8 cellular contexts compared by ENCODE assay signal in genomic region chr11:43504316-43504950, GRCh38.
DNase-seq lines count a peak whose midpoint lies in the region; ATAC-seq and TF ChIP-seq lines count a peak whose summit lies in the region.

No MANE protein-coding gene starts in this region.

- H3K4me1 Mint-ChIP-seq in activated naive CD4-positive, alpha-beta T cell treated with anti-CD3 and anti-CD28 coated beads for 36 hours (ENCODE audit: low read depth): no peaks in the 10 kb centered on the region
- H3K4me1 Mint-ChIP-seq in activated naive CD4-positive, alpha-beta T cell treated with anti-CD3 and anti-CD28 coated beads, Interleukin-2, amount 10 ng/mL, durations not matched to agents 7 days and 5 days: peaks cover 10% of the 10 kb centered on the region
- H3K4me1 Mint-ChIP-seq in type B pancreatic cell (ENCODE audit: unreplicated experiment): peaks cover 16% of the 10 kb centered on the region
- H3K4me1 Mint-ChIP-seq in CD8-positive, alpha-beta memory T cell: no peaks in the 10 kb centered on the region

- DNase-seq in activated naive CD4-positive, alpha-beta T cell treated with anti-CD3 and anti-CD28 coated beads for 36 hours: peak; percentile 17
- no peak for DNase-seq in activated naive CD4-positive, alpha-beta T cell treated with anti-CD3 and anti-CD28 coated beads, Interleukin-2, amount 10 ng/mL, durations not matched to agents 7 days and 5 days
- peak; percentile 18 to 67 for DNase-seq in NCI-H526 (lab: John Stamatoyannopoulos, UW)
- DNase-seq in esophagus muscularis mucosa (ENCODE audit: extremely low spot score): peak; percentile 90
- DNase-seq in type B pancreatic cell (ENCODE audit: extremely low spot score, unreplicated experiment): no peak
- DNase-seq in CD8-positive, alpha-beta memory T cell: no peak
- no peak for DNase-seq in esophagus squamous epithelium (lab: John Stamatoyannopoulos, UW)

- no peak for TF ChIP-seq EP300 in esophagus muscularis mucosa (IDR thresholded peaks at IDR 0.05)

- H3K36me3 ChIP-seq in esophagus muscularis mucosa (no peaks in the 10 kb centered on the region), esophagus squamous epithelium (no peaks in the 10 kb centered on the region)
- H3K36me3 ChIP-seq in CD8-positive, alpha-beta memory T cell (ENCODE audit: insufficient read depth, low read length): no peaks in the 10 kb centered on the region

- H3K4me3 ChIP-seq in esophagus muscularis mucosa (no peak overlapping the region), esophagus squamous epithelium (no peak overlapping the region)
- no peak overlapping the region for H3K4me3 ChIP-seq in CD8-positive, alpha-beta memory T cell (ENCODE audit: low read length)

- H3K36me3 Mint-ChIP-seq in activated naive CD4-positive, alpha-beta T cell treated with anti-CD3 and anti-CD28 coated beads for 36 hours (ENCODE audit: low read depth): no peaks in the 10 kb centered on the region
- no peaks in the 10 kb centered on the region for H3K36me3 Mint-ChIP-seq in activated naive CD4-positive, alpha-beta T cell treated with anti-CD3 and anti-CD28 coated beads, Interleukin-2, amount 10 ng/mL, durations not matched to agents 7 days and 5 days
- H3K36me3 Mint-ChIP-seq in type B pancreatic cell: no peaks in the 10 kb centered on the region
- H3K36me3 Mint-ChIP-seq in CD8-positive, alpha-beta memory T cell: no peaks in the 10 kb centered on the region

- no peak overlapping the region for H3K4me3 Mint-ChIP-seq in activated naive CD4-positive, alpha-beta T cell treated with anti-CD3 and anti-CD28 coated beads for 36 hours
- no peak overlapping the region for H3K4me3 Mint-ChIP-seq in activated naive CD4-positive, alpha-beta T cell treated with anti-CD3 and anti-CD28 coated beads, Interleukin-2, amount 10 ng/mL, durations not matched to agents 7 days and 5 days
- no peak overlapping the region for H3K4me3 Mint-ChIP-seq in type B pancreatic cell
- no peak overlapping the region for H3K4me3 Mint-ChIP-seq in CD8-positive, alpha-beta memory T cell

- no peak overlapping the region for H3K27ac Mint-ChIP-seq in activated naive CD4-positive, alpha-beta T cell treated with anti-CD3 and anti-CD28 coated beads for 36 hours
- no peak overlapping the region for H3K27ac Mint-ChIP-seq in activated naive CD4-positive, alpha-beta T cell treated with anti-CD3 and anti-CD28 coated beads, Interleukin-2, amount 10 ng/mL, durations not matched to agents 7 days and 5 days
- H3K27ac Mint-ChIP-seq in type B pancreatic cell: no peak overlapping the region
- H3K27ac Mint-ChIP-seq in CD8-positive, alpha-beta memory T cell: no peak overlapping the region

- ATAC-seq in activated CD4-positive, CD25-positive, alpha-beta regulatory T cell treated with anti-CD3 and anti-CD28 coated beads, Interleukin-2, amount 50 U/mL, for 24 hours: no peak

- TF ChIP-seq CTCF in esophagus muscularis mucosa (IDR thresholded peaks at IDR 0.05) (peak in 1 of 3 experiments; percentile 19), type B pancreatic cell (conservative IDR thresholded peaks at IDR 0.05) (peak; percentile 73), esophagus squamous epithelium (IDR thresholded peaks at IDR 0.05) (no peak)

- H3K9me3 ChIP-seq in esophagus muscularis mucosa (no peaks in the 10 kb centered on the region), esophagus squamous epithelium (no peaks in the 10 kb centered on the region)
- no peaks in the 10 kb centered on the region for H3K9me3 ChIP-seq in CD8-positive, alpha-beta memory T cell (ENCODE audit: low read length)

- WGBS in esophagus muscularis mucosa: 86% methylated on average over 5 of the region's 7 CpGs
- 70 to 75% methylated on average over 3 to 7 of the region's 7 CpGs for WGBS in esophagus squamous epithelium, 2 donors

- TF ChIP-seq POLR2A in esophagus muscularis mucosa (IDR thresholded peaks at IDR 0.05; ENCODE audit: low read depth) (no peak), esophagus squamous epithelium (IDR thresholded peaks at IDR 0.05) (no peak)

- H3K27me3 ChIP-seq in esophagus muscularis mucosa (peaks cover 0 to 10% (median 0%) of the 10 kb centered on the region in 4 donors), esophagus squamous epithelium (no peaks in the 10 kb centered on the region)
- H3K27me3 ChIP-seq in CD8-positive, alpha-beta memory T cell (ENCODE audit: insufficient read depth, low read length, poor library complexity, severe bottlenecking): no peaks in the 10 kb centered on the region

- no peaks in the 10 kb centered on the region for H3K9me3 Mint-ChIP-seq in activated naive CD4-positive, alpha-beta T cell treated with anti-CD3 and anti-CD28 coated beads for 36 hours
- no peaks in the 10 kb centered on the region for H3K9me3 Mint-ChIP-seq in activated naive CD4-positive, alpha-beta T cell treated with anti-CD3 and anti-CD28 coated beads, Interleukin-2, amount 10 ng/mL, durations not matched to agents 7 days and 5 days
- H3K9me3 Mint-ChIP-seq in type B pancreatic cell: no peaks in the 10 kb centered on the region
- peaks cover 0 to 2% (median 0%) of the 10 kb centered on the region in 5 donors for H3K9me3 Mint-ChIP-seq in CD8-positive, alpha-beta memory T cell

- intact Hi-C loops in activated naive CD4-positive, alpha-beta T cell treated with anti-CD3 and anti-CD28 coated beads for 36 hours (cut with micrococcal nuclease): loop anchor here (1.0 kb wide), 2 partner anchors 63 to 348 kb away; no protein-coding TSS in a partner anchor
- intact Hi-C loops in esophagus muscularis mucosa (cut with DNase I) (no loop called here), esophagus squamous epithelium (cut with DNase I) (no loop called here)

- peaks cover 6% of the 10 kb centered on the region for H3K27me3 Mint-ChIP-seq in activated naive CD4-positive, alpha-beta T cell treated with anti-CD3 and anti-CD28 coated beads for 36 hours (ENCODE audit: low read depth)
- no peaks in the 10 kb centered on the region for H3K27me3 Mint-ChIP-seq in activated naive CD4-positive, alpha-beta T cell treated with anti-CD3 and anti-CD28 coated beads, Interleukin-2, amount 10 ng/mL, durations not matched to agents 7 days and 5 days
- H3K27me3 Mint-ChIP-seq in type B pancreatic cell: peaks cover 8% of the 10 kb centered on the region
- peaks cover 12 to 34% of the 10 kb centered on the region in 2 donors for H3K27me3 Mint-ChIP-seq in CD8-positive, alpha-beta memory T cell

- POLR2A ChIA-PET in CD8-positive, alpha-beta memory T cell (lab: Charles Lee): no interaction called here

- CTCF ChIA-PET in activated naive CD4-positive, alpha-beta T cell treated with anti-CD3 and anti-CD28 coated beads for 36 hours (lab: Charles Lee): interaction anchor here (0.7 to 2.5 kb wide), 8 partner anchors 10 to 347 kb away, joined by 3 to 13 read pairs (median 4); no protein-coding TSS in a partner anchor
- CTCF ChIA-PET in activated naive CD4-positive, alpha-beta T cell treated with anti-CD3 and anti-CD28 coated beads, Interleukin-2, amount 10 ng/mL, durations not matched to agents 7 days and 5 days (lab: Charles Lee): interaction anchor here (0.9 to 1.7 kb wide), 3 partner anchors 63 to 347 kb away, joined by 3 to 5 read pairs (median 3); no protein-coding TSS in a partner anchor
- CTCF ChIA-PET in CD8-positive, alpha-beta memory T cell (lab: Charles Lee): no interaction called here

- H3K27ac ChIP-seq in esophagus muscularis mucosa (replicated peaks in 1 of 4) (no peak overlapping the region), esophagus squamous epithelium (no peak overlapping the region)
- H3K27ac ChIP-seq in CD8-positive, alpha-beta memory T cell (ENCODE audit: low read depth, low read length): no peak overlapping the region

- H3K4me1 ChIP-seq in esophagus muscularis mucosa: no peaks in the 10 kb centered on the region
- H3K4me1 ChIP-seq in CD8-positive, alpha-beta memory T cell (ENCODE audit: insufficient read depth, low read length): no peaks in the 10 kb centered on the region
- H3K4me1 ChIP-seq in esophagus squamous epithelium: no peaks in the 10 kb centered on the region

Comparison
In these comparisons a context has a peak if more than half of its experiments do, and no peak if none do; other contexts are left out.
1. DNase-seq: peak in activated naive CD4-positive, alpha-beta T cell treated with anti-CD3 and anti-CD28 coated beads for 36 hours (single experiment), NCI-H526 (2 of 2) and esophagus muscularis mucosa (single experiment); none in activated naive CD4-positive, alpha-beta T cell treated with anti-CD3 and anti-CD28 coated beads, Interleukin-2, amount 10 ng/mL, durations not matched to agents 7 days and 5 days (single experiment), type B pancreatic cell (single experiment), CD8-positive, alpha-beta memory T cell (0 of 5) and esophagus squamous epithelium (single experiment).